1 cellular context compared by ENCODE assay signal in genomic region chr6:90907931-90908655, GRCh38.
TF ChIP-seq lines count a peak whose summit lies in the region.

No MANE protein-coding gene starts in this region.

TF ChIP-seq in K562, 482 proteins besides CTCF, POLR2A, EP300 and RAD21 (continued from another document):
- TF ChIP-seq CHD7 (IDR thresholded peaks at IDR 0.05; ENCODE audit: low read depth, low read length) (no peak), COPS2 (conservative IDR thresholded peaks at IDR 0.05) (no peak), ZKSCAN3 (CRISPR knock-in tag; IDR thresholded peaks at IDR 0.05) (no peak), NFE2L1 (tag; IDR thresholded peaks at IDR 0.05; ENCODE audit: borderline replicate concordance, low read depth) (peak; percentile 37; the same call in 1 of the 2 replicates), ZNF316 (IDR thresholded peaks at IDR 0.05) (0 out of 2 replicates have a peak, but pooled peaks have one; percentile 24), THAP7 (CRISPR knock-in tag; IDR thresholded peaks at IDR 0.05) (no peak), CTCFL (IDR thresholded peaks at IDR 0.05; ENCODE audit: borderline replicate concordance, insufficient read depth, low read depth, low read length, poor library complexity, severe bottlenecking) (no peak), RBM34 (IDR thresholded peaks at IDR 0.05; ENCODE audit: borderline replicate concordance, insufficient read depth, low read length) (no peak), ZNF408 (CRISPR knock-in tag; IDR thresholded peaks at IDR 0.05; ENCODE audit: low read depth) (no peak)
